In genomic region chr1:42168397-42168682, GRCh38 we compare ENCODE assay signal across 20 cellular contexts. TPM values are rescaled to one million over a fixed set of nuclear protein-coding genes. Genes with fewer than 3 reads are reported as not detected.
DNase-seq lines count a peak whose midpoint lies in the region; ATAC-seq and TF ChIP-seq lines count a peak whose summit lies in the region.
"Had no signal": no experiment of that assay in that cellular context is flagged by ENCODE, and none has a peak within 500 bp of the region (broad histone marks: within the 10 kb centered on the region; RNA-seq: fewer than 3 reads in every experiment).

No MANE protein-coding gene starts in this region.

- H3K4me3 ChIP-seq in CD8-positive, alpha-beta memory T cell (ENCODE audit: low read length) = no peak overlapping the region
- H3K4me3 ChIP-seq in smooth muscle cell = no peak overlapping the region

- DNase-seq in SKM-1 (lab: John Stamatoyannopoulos, UW; ENCODE audit: unreplicated experiment) = peak; percentile 24
- DNase-seq in SKM-1 treated with dmso at 0.1 percent for 144 hours (lab: John Stamatoyannopoulos, UW; ENCODE audit: unreplicated experiment) = no peak
- DNase-seq in MV-4-11 (lab: John Stamatoyannopoulos, UW) = peak; percentile 77
- no peak for DNase-seq in stimulated activated effector memory CD8-positive, alpha-beta T cell treated with anti-CD3 and anti-CD28 coated beads, Interleukin-12 subunit alpha, Interleukin-12 subunit beta, amount 100 ng/mL, for 72 hours (ENCODE audit: low spot score in 2 of 2)
- no peak for DNase-seq in CD8-positive, alpha-beta memory T cell
- DNase-seq in smooth muscle cell (lab: John Stamatoyannopoulos, UW; ENCODE audit: unreplicated experiment) = no peak
- no peak for DNase-seq in ecto neural progenitor cell (ENCODE audit: low spot score)
- DNase-seq: 8988T, BE2C, GOT3, HFFc6, NCI-H1930, NCI-H2171 treated with DMSO at 0.1 percent for 48 hours, NCI-H774, SHP77 treated with DMSO at 0.1 percent for 48 hours had no signal

- H3F3A ChIP-seq in smooth muscle cell (ENCODE audit: low read depth) = no peaks in the 10 kb centered on the region

- no peaks in the 10 kb centered on the region for H3K79me2 ChIP-seq in smooth muscle cell (ENCODE audit: low read depth)

- H2AFZ ChIP-seq in smooth muscle cell (ENCODE audit: low read depth) = no peak overlapping the region

- H3K27ac Mint-ChIP-seq in stimulated activated effector memory CD8-positive, alpha-beta T cell treated with anti-CD3 and anti-CD28 coated beads, Interleukin-12 subunit alpha, Interleukin-12 subunit beta, amount 100 ng/mL, for 72 hours = peak overlapping the region; percentile 68
- H3K27ac Mint-ChIP-seq in CD8-positive, alpha-beta memory T cell = no peak overlapping the region
- H3K27ac Mint-ChIP-seq: HFFc6 had no signal

- H3K4me2 ChIP-seq in smooth muscle cell = no peak overlapping the region
- H3K4me2 ChIP-seq: KMS-11 had no signal

- ATAC-seq in stimulated activated effector memory CD8-positive, alpha-beta T cell treated with anti-CD3 and anti-CD28 coated beads, Interleukin-12 subunit alpha, Interleukin-12 subunit beta, amount 100 ng/mL, for 72 hours = no peak

- H3K27ac ChIP-seq in VCaP (peak overlapping the region; percentile 94), smooth muscle cell (ENCODE audit: low read depth) (no peak overlapping the region)
- H3K27ac ChIP-seq in CD8-positive, alpha-beta memory T cell (ENCODE audit: low read depth, low read length) = no peak overlapping the region
- H3K27ac ChIP-seq: KMS-11 had no signal

- WGBS in smooth muscle cell (ENCODE audit: low lambda C conversion rate) = 100% methylated on average over 1 of the region's 1 CpG

- TF ChIP-seq CTCF in VCaP (conservative IDR thresholded peaks at IDR 0.05) (no peak), smooth muscle cell (IDR thresholded peaks at IDR 0.05; ENCODE audit: borderline replicate concordance, insufficient read depth, poor library complexity, severe bottlenecking) (no peak)

- H3K27me3 ChIP-seq in CD8-positive, alpha-beta memory T cell (ENCODE audit: insufficient read depth, low read length, poor library complexity, severe bottlenecking) = no peaks in the 10 kb centered on the region
- H3K27me3 ChIP-seq in smooth muscle cell (ENCODE audit: low read depth) = no peaks in the 10 kb centered on the region
- H3K27me3 ChIP-seq: BE2C had no signal

- H3K4me1 Mint-ChIP-seq in stimulated activated effector memory CD8-positive, alpha-beta T cell treated with anti-CD3 and anti-CD28 coated beads, Interleukin-12 subunit alpha, Interleukin-12 subunit beta, amount 100 ng/mL, for 72 hours = peaks cover 7% of the 10 kb centered on the region
- H3K4me1 Mint-ChIP-seq in CD8-positive, alpha-beta memory T cell = no peaks in the 10 kb centered on the region

- CTCF ChIA-PET in CD8-positive, alpha-beta memory T cell (lab: Charles Lee) = no interaction called here

- H3K9ac ChIP-seq in smooth muscle cell (ENCODE audit: low read depth) = no peak overlapping the region
- H3K9ac ChIP-seq: KMS-11 had no signal

- no peaks in the 10 kb centered on the region for H3K36me3 ChIP-seq in CD8-positive, alpha-beta memory T cell (ENCODE audit: insufficient read depth, low read length)
- no peaks in the 10 kb centered on the region for H3K36me3 ChIP-seq in smooth muscle cell (ENCODE audit: low read depth)
- H3K36me3 ChIP-seq: BE2C had no signal

- H4K20me1 ChIP-seq in smooth muscle cell (ENCODE audit: low read depth) = peaks cover 4% of the 10 kb centered on the region

- peaks cover 6% of the 10 kb centered on the region for H3K36me3 Mint-ChIP-seq in stimulated activated effector memory CD8-positive, alpha-beta T cell treated with anti-CD3 and anti-CD28 coated beads, Interleukin-12 subunit alpha, Interleukin-12 subunit beta, amount 100 ng/mL, for 72 hours
- H3K36me3 Mint-ChIP-seq in CD8-positive, alpha-beta memory T cell = no peaks in the 10 kb centered on the region

- no peaks in the 10 kb centered on the region for H3K9me3 Mint-ChIP-seq in stimulated activated effector memory CD8-positive, alpha-beta T cell treated with anti-CD3 and anti-CD28 coated beads, Interleukin-12 subunit alpha, Interleukin-12 subunit beta, amount 100 ng/mL, for 72 hours
- H3K9me3 Mint-ChIP-seq in CD8-positive, alpha-beta memory T cell = no peaks in the 10 kb centered on the region

- H3K27me3 Mint-ChIP-seq in CD8-positive, alpha-beta memory T cell = peaks cover 5 to 7% of the 10 kb centered on the region in 2 donors

- POLR2A ChIA-PET in CD8-positive, alpha-beta memory T cell (lab: Charles Lee) = no interaction called here

- no peak overlapping the region for H3K4me3 Mint-ChIP-seq in stimulated activated effector memory CD8-positive, alpha-beta T cell treated with anti-CD3 and anti-CD28 coated beads, Interleukin-12 subunit alpha, Interleukin-12 subunit beta, amount 100 ng/mL, for 72 hours
- no peak overlapping the region for H3K4me3 Mint-ChIP-seq in CD8-positive, alpha-beta memory T cell
- H3K4me3 Mint-ChIP-seq: HFFc6 had no signal

- no peaks in the 10 kb centered on the region for H3K9me3 ChIP-seq in CD8-positive, alpha-beta memory T cell (ENCODE audit: low read length)
- no peaks in the 10 kb centered on the region for H3K9me3 ChIP-seq in smooth muscle cell (replicated peaks; ENCODE audit: low read depth)
- H3K9me3 ChIP-seq: BE2C had no signal

- no peaks in the 10 kb centered on the region for H3K4me1 ChIP-seq in CD8-positive, alpha-beta memory T cell (ENCODE audit: insufficient read depth, low read length)
- no peaks in the 10 kb centered on the region for H3K4me1 ChIP-seq in smooth muscle cell (ENCODE audit: low read depth)
- H3K4me1 ChIP-seq: BE2C had no signal

RNA-seq across cellular contexts. Expression of gene GUCA2A, which starts 3.8 kb away (rescaled TPM):
- not detected for total RNA-seq in CD8-positive, alpha-beta memory T cell
- polyA plus RNA-seq in CD8-positive, alpha-beta memory T cell = not detected
- not detected in 2 replicates for total RNA-seq in smooth muscle cell
- not detected in 2 replicates for polyA plus RNA-seq in smooth muscle cell
- total RNA-seq: G401, HFFc6, MCF 10A, NCI-H460 had no signal

RNA-seq across cellular contexts. Expression of gene GUCA2B, which starts 15.1 kb away (rescaled TPM):
- total RNA-seq in CD8-positive, alpha-beta memory T cell = not detected
- not detected for polyA plus RNA-seq in CD8-positive, alpha-beta memory T cell
- total RNA-seq in smooth muscle cell = not detected in 2 replicates
- not detected in 2 replicates for polyA plus RNA-seq in smooth muscle cell
- total RNA-seq: G401, HFFc6, MCF 10A, NCI-H460 had no signal

Comparison
In these comparisons a context has a peak if more than half of its experiments do, and no peak if none do; other contexts are left out.
1. DNase-seq: peak in SKM-1 (single experiment) and MV-4-11 (single experiment); none in SKM-1 treated with dmso at 0.1 percent for 144 hours (single experiment), stimulated activated effector memory CD8-positive, alpha-beta T cell treated with anti-CD3 and anti-CD28 coated beads, Interleukin-12 subunit alpha, Interleukin-12 subunit beta, amount 100 ng/mL, for 72 hours (0 of 2), CD8-positive, alpha-beta memory T cell (0 of 5), smooth muscle cell (single experiment) and ecto neural progenitor cell (single experiment).